ENCODE assay signal across 8 cellular contexts in genomic region chr14:72893636-72894322, GRCh38. TPM values are rescaled to one million over a fixed set of nuclear protein-coding genes. Genes with fewer than 3 reads are reported as not detected.
DNase-seq lines count a peak whose midpoint lies in the region; ATAC-seq and TF ChIP-seq lines count a peak whose summit lies in the region.

Gene DPF3 (minus strand): TSS chr14:72894101. CDS start chr14:72894088, 13 bp downstream.

- H2BK120ac ChIP-seq in IMR-90 (ENCODE audit: low read depth, low read length), result peak within 1 kb of the TSS; percentile 45; the same call in 1 of the 2 replicates

- H3K14ac ChIP-seq in IMR-90 (replicated peaks; ENCODE audit: low read depth, low read length), result peak within 1 kb of the TSS; percentile 39; the same call in 1 of the 2 replicates

- H2BK5ac ChIP-seq in IMR-90 (ENCODE audit: low read depth, low read length, poor library complexity, severe bottlenecking), result peak within 1 kb of the TSS; percentile 53

- H2AK5ac ChIP-seq in IMR-90 (ENCODE audit: low read depth, low read length), result 0 out of 2 replicates have a peak within 1 kb of the TSS, but pooled peaks have one; percentile 55

- peak within 1 kb of the TSS; percentile 42 for H3K4ac ChIP-seq in IMR-90 (ENCODE audit: low read depth, low read length)

- peak within 1 kb of the TSS; percentile 32 for H3K27ac ChIP-seq in IMR-90 (ENCODE audit: insufficient read depth, low read length)
- peak within 1 kb of the TSS; percentile 73 for H3K27ac ChIP-seq in OCI-LY3 (ENCODE audit: low read length)

- 0% methylated on average over 11 of the region's 54 CpGs; no CpG with 5 or more reads in 1 of the 2 experiments for WGBS in IMR-90 (ENCODE audit: extremely low coverage in 2 of 2, insufficient read length in 1 of 2), 2 experiments

- H3K9me3 ChIP-seq in IMR-90 (ENCODE audit: control insufficient read depth, insufficient read depth, low read length) (no peaks in the 10 kb centered on the region), OCI-LY3 (ENCODE audit: insufficient read depth, low read length) (no peaks in the 10 kb centered on the region), mucosa of descending colon (no peaks in the 10 kb centered on the region)

- H3K4me2 ChIP-seq in IMR-90 (ENCODE audit: low read depth, low read length) (peak within 1 kb of the TSS; percentile 94), OCI-LY3 (ENCODE audit: low read length) (peak within 1 kb of the TSS; percentile 100)

- H3K9ac ChIP-seq in IMR-90 (ENCODE audit: low read depth, low read length), result peak within 1 kb of the TSS; percentile 68
- H3K9ac ChIP-seq in OCI-LY3 (ENCODE audit: low read length), result peak within 1 kb of the TSS; percentile 80

- BruUV-seq in Calu3 (replicated peaks; lab: Mats Ljungman, UMichigan), result no TSS peak
- BruUV-seq in IMR-90 (replicated peaks; lab: Mats Ljungman, UMichigan), result no TSS peak

- peak; percentile 98 for ATAC-seq in GM21576 (IDR thresholded peaks at IDR 0.05; ENCODE audit: unreplicated experiment)
- ATAC-seq in IMR-90 (ENCODE audit: low read depth), result peak; percentile 95
- peak; percentile 98 for ATAC-seq in mucosa of descending colon

- no peaks in the 10 kb centered on the region for H3K36me3 ChIP-seq in IMR-90 (ENCODE audit: control insufficient read depth, insufficient read depth, low read length)
- no peaks in the 10 kb centered on the region for H3K36me3 ChIP-seq in OCI-LY3 (replicated peaks; ENCODE audit: low read depth, low read length)
- H3K36me3 ChIP-seq in mucosa of descending colon (ENCODE audit: low read depth), result no peaks in the 10 kb centered on the region

- peak within 1 kb of the TSS; percentile 22 for H3K56ac ChIP-seq in IMR-90 (ENCODE audit: extremely low read depth, insufficient read depth, low read length)

- peak within 1 kb of the TSS; percentile 80 for H2AK9ac ChIP-seq in IMR-90 (replicated peaks; ENCODE audit: low read depth, low read length, poor library complexity)

- H2AFZ ChIP-seq in IMR-90 (replicated peaks; ENCODE audit: low read length, poor library complexity) (peak within 1 kb of the TSS; percentile 84), OCI-LY3 (ENCODE audit: low read depth, low read length) (peak within 1 kb of the TSS; percentile 85)

- H3K36me3 Mint-ChIP-seq in Calu3 (ENCODE audit: insufficient read depth, unreplicated experiment), result peaks cover 27% of the 10 kb centered on the region

- no peaks in the 10 kb centered on the region for H3K4me1 Mint-ChIP-seq in Calu3 (ENCODE audit: low read depth, unreplicated experiment)

- H3K79me1 ChIP-seq in IMR-90 (ENCODE audit: low read depth in 1 of 2, low read length in 2 of 2), result peaks cover 20 to 33% of the 10 kb centered on the region in 2 experiments

- H4K8ac ChIP-seq in IMR-90 (ENCODE audit: low read depth in 2 of 2, low read length in 2 of 2), result peak within 1 kb of the TSS; percentile 2 to 6; a peak in 3 of 4 replicates

- peaks cover 26% of the 10 kb centered on the region for H4K20me1 ChIP-seq in IMR-90 (ENCODE audit: insufficient read depth, low read length)
- H4K20me1 ChIP-seq in OCI-LY3 (ENCODE audit: insufficient read depth, low read length), result no peaks in the 10 kb centered on the region

- POLR2A ChIA-PET in IMR-90 (lab: Charles Lee; ENCODE audit: unreplicated experiment), result interaction anchor here (0.5 to 0.8 kb wide), 2 partner anchors 276 to 386 kb away, joined by 3 to 4 read pairs; no protein-coding TSS in a partner anchor

- peak within 1 kb of the TSS; percentile 76 for H3K4me3 ChIP-seq in IMR-90 (ENCODE audit: insufficient read depth, low read depth, low read length)
- peak within 1 kb of the TSS; percentile 91 for H3K4me3 ChIP-seq in OCI-LY3 (ENCODE audit: low read length)
- peak within 1 kb of the TSS; percentile 75 for H3K4me3 ChIP-seq in epithelial cell of proximal tubule (ENCODE audit: low read depth, low read length)
- peak within 1 kb of the TSS; percentile 49 for H3K4me3 ChIP-seq in mucosa of descending colon

- peak within 1 kb of the TSS; percentile 6; the same call in 1 of the 3 replicates for H2BK15ac ChIP-seq in IMR-90 (ENCODE audit: low read depth, low read length)

- no peaks in the 10 kb centered on the region; the same call in 1 of the 2 replicates for H3K9me1 ChIP-seq in IMR-90 (ENCODE audit: insufficient read depth, low read length)

- peak within 1 kb of the TSS; percentile 84 for H3K4me3 Mint-ChIP-seq in Calu3 (ENCODE audit: low read depth, unreplicated experiment)

- peaks cover 34% of the 10 kb centered on the region for H3K27me3 Mint-ChIP-seq in Calu3 (ENCODE audit: unreplicated experiment)

- H3K18ac ChIP-seq in IMR-90 (ENCODE audit: low read depth, low read length), result peak within 1 kb of the TSS; percentile 55

- no peak for TF ChIP-seq RAD21 in IMR-90 (IDR thresholded peaks at IDR 0.05; ENCODE audit: low read length)

- dilution Hi-C loops in IMR-90 (cut with HindIII; ENCODE audit: low sequenced_read_pairs, unreplicated experiment), result no loop called here

- intact Hi-C loops in Calu3 (cut with micrococcal nuclease; ENCODE audit: unreplicated experiment), result loop anchor here (2.0 kb wide), 2 partner anchors 111 to 157 kb away; no protein-coding TSS in a partner anchor
- intact Hi-C loops in IMR-90 (cut with micrococcal nuclease), result loop anchor here (2.0 to 5.0 kb wide), 5 partner anchors 91 to 286 kb away; no protein-coding TSS in a partner anchor
- intact Hi-C loops in mucosa of descending colon (cut with DNase I, micrococcal nuclease), result no loop called here

- H3K4me1 ChIP-seq in IMR-90 (ENCODE audit: control insufficient read depth, insufficient read depth, low read length) (peaks cover 15% of the 10 kb centered on the region), OCI-LY3 (ENCODE audit: low read length) (peaks cover 29% of the 10 kb centered on the region), mucosa of descending colon (ENCODE audit: low read depth) (peaks cover 10% of the 10 kb centered on the region)

- no peak for TF ChIP-seq POLR2A in IMR-90 (IDR thresholded peaks at IDR 0.05; ENCODE audit: low read depth, low read length)

- in situ Hi-C loops in IMR-90 (cut with MboI; ENCODE audit: low sequenced_read_pairs), result no loop called here

- no peaks in the 10 kb centered on the region for H3K27me3 ChIP-seq in IMR-90 (ENCODE audit: control insufficient read depth, insufficient read depth, low read length)
- H3K27me3 ChIP-seq in OCI-LY3 (ENCODE audit: low read depth, low read length), result no peaks in the 10 kb centered on the region

- peak within 1 kb of the TSS; percentile 60 for H3K23ac ChIP-seq in IMR-90 (ENCODE audit: low read depth, low read length)

- DNase-seq in Calu3 (peak; percentile 97), IMR-90 (peak; percentile 96), activated T-cell treated with anti-CD3 and anti-CD28 coated beads for 4 hours (peak; percentile 89), epithelial cell of proximal tubule (ENCODE audit: low read depth) (peak; percentile 72), mucosa of descending colon (peak; percentile 97 to 99 (median 98))
- peak; percentile 90 to 93 for DNase-seq in stimulated activated CD8-positive, alpha-beta memory T cell treated with anti-CD3 and anti-CD28 coated beads, Interleukin-2, amount 100 ng/mL, for 48 hours (ENCODE audit: low read depth in 2 of 2)

- peak within 1 kb of the TSS; percentile 80 for H3K27ac Mint-ChIP-seq in Calu3 (ENCODE audit: unreplicated experiment)

- peaks cover 44% of the 10 kb centered on the region for H3K79me2 ChIP-seq in OCI-LY3 (ENCODE audit: low read length)

- H4K5ac ChIP-seq in IMR-90 (ENCODE audit: low read depth, low read length), result 0 out of 2 replicates have a peak within 1 kb of the TSS, but pooled peaks have one; percentile 13

- no peaks in the 10 kb centered on the region for H3K9me3 Mint-ChIP-seq in Calu3 (ENCODE audit: low read depth, unreplicated experiment)

- CTCF ChIA-PET in Calu3 (lab: Charles Lee) (interaction anchor here (0.6 to 1.3 kb wide), 10 partner anchors 10 to 380 kb away, joined by 3 to 6 read pairs (median 4); partner anchors contain the start of gene ZFYVE1), IMR-90 (lab: Yijun Ruan, JAX) (interaction anchor here (0.6 to 2.0 kb wide), 5 partner anchors 11 to 380 kb away, joined by 3 to 11 read pairs (median 6); no protein-coding TSS in a partner anchor)

- TF ChIP-seq CTCF in Calu3 (IDR thresholded peaks at IDR 0.05; ENCODE audit: unreplicated experiment) (no peak), IMR-90 (conservative IDR thresholded peaks at IDR 0.05; ENCODE audit: low read depth, low read length) (no peak), OCI-LY3 (IDR thresholded peaks at IDR 0.05; ENCODE audit: low read depth, low read length) (no peak), epithelial cell of proximal tubule (conservative IDR thresholded peaks at IDR 0.05; ENCODE audit: low read depth, low read length) (no peak), mucosa of descending colon (IDR thresholded peaks at IDR 0.05) (no peak)

- peak within 1 kb of the TSS; percentile 12 for H2BK20ac ChIP-seq in IMR-90 (ENCODE audit: low read depth, low read length)

- peak within 1 kb of the TSS; percentile 1; the same call in 1 of the 2 replicates for H4K91ac ChIP-seq in IMR-90 (ENCODE audit: insufficient read depth, low read depth, low read length)

TF ChIP-seq in IMR-90, 13 proteins besides CTCF, POLR2A, EP300 and RAD21:
- TF ChIP-seq MAFK (IDR thresholded peaks at IDR 0.05; ENCODE audit: low read depth, low read length) (no peak), MXI1 (IDR thresholded peaks at IDR 0.05; ENCODE audit: borderline replicate concordance, low read depth, low read length) (peak; percentile 22; the same call in 1 of the 2 replicates), CEBPB (IDR thresholded peaks at IDR 0.05; ENCODE audit: low read depth, low read length) (no peak), RFX5 (IDR thresholded peaks at IDR 0.05; ENCODE audit: low read depth, low read length) (peak; percentile 27; the same call in 1 of the 2 replicates)

RNA-seq across cellular contexts. Expression of gene DPF3, which starts in this region (rescaled TPM):
- total RNA-seq in Calu3 (2022) (6.9 and 9.6 TPM in 2 replicates), IMR-90 (2012; rRNA removed) (32.8 and 48.9 TPM in 2 replicates), epithelial cell of proximal tubule (0.86 and 0.94 TPM in 2 replicates), mucosa of descending colon (10 to 100 TPM in 2 of 3 donors, 1 to 10 TPM in 1; 9.3 to 21.9 (median 10.9) TPM)
- polyA plus RNA-seq in IMR-90 (2012; rRNA removed), result 30.5 and 37.7 TPM in 2 replicates
- 9.5 and 12.3 TPM in 2 replicates for polyA plus RNA-seq in IMR-90 (2012; cell fraction: cytosol; rRNA removed)
- 70.5 and 136 TPM in 2 replicates for polyA plus RNA-seq in IMR-90 (2012; cell fraction: nucleus; rRNA removed; ENCODE audit: low replicate concordance)

Comparison
In these comparisons a context has a peak if more than half of its experiments do, and no peak if none do; other contexts are left out.
1. Peak in every context shown above with its lines: DNase-seq, ATAC-seq, H3K4me3 ChIP-seq and H3K27ac ChIP-seq.
2. Peak in DNase-seq and H3K4me3 ChIP-seq in epithelial cell of proximal tubule; RNA of the gene not detected or under 1 TPM.
3. intact Hi-C loops: an anchor here in Calu3 (2.0 kb wide) and IMR-90 (2.0 to 5.0 kb wide); none called in mucosa of descending colon.